In the genomic region with DNA sequence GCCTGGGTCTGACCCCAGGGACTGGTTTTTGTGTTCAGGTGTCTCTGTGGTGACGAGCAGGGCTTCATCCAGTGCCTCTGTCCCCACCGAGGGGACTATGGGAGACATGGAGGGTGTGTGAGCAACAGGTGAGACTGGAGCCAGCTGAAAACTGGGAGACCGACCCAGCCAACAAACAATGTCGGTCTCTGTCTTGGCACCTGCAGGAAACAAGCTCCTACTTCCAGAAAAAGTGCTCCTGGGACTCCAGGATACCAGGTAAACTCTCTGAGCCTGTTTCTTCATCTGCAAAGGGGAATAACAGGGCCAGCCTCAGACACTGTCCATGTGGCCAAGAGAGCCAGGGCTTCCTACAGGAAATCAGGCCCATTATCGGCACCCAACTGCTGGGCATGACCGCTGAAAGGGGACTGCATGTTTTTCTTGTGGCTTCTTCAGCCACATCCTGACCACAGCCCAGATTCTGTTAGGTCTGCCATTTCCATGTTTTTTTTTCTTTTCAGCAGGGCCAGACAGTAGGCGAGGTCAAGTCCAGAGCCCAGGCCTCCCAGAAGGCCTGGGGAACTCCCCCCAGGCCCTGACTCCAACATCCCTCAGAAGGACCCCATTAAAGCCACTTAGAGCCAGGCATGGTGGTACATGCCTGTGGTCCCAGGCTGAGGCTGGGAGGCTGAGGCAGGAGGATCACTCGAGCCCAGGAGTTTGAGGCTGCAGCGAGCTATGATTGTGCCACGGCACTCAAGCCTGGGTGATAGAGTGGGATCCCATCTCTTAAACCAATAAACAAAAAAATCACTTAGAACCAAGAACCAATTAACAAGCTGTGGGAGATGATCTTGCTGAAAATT, we compare ENCODE assay signal across 9 cellular contexts. TPM values are rescaled to one million over a fixed set of nuclear protein-coding genes. Genes with fewer than 3 reads are reported as not detected.
DNase-seq lines count a peak whose midpoint lies in the region; ATAC-seq and TF ChIP-seq lines count a peak whose summit lies in the region.
"Had no signal": no experiment of that assay in that cellular context is flagged by ENCODE, and none has a peak within 500 bp of the region (broad histone marks: within the 10 kb centered on the region; RNA-seq: fewer than 3 reads in every experiment).

No MANE protein-coding gene starts in this region.

- CTCF ChIA-PET in WTC11 (lab: Charles Lee): interaction anchor here (0.6 to 1.4 kb wide), 6 partner anchors 9 to 158 kb away, joined by 3 to 6 read pairs (median 3); a partner anchor contains a TSS

- in situ Hi-C loops in ACHN (cut with HindIII; ENCODE audit: low pct_ligation_motif_present, low pct_unique_long_range_greater_than_20kb, low sequenced_read_pairs): no loop called here

- H3K4me1 ChIP-seq in iPS-18a (ENCODE audit: control insufficient read depth, low read depth, low read length): peaks cover 10% of the 10 kb centered on the region
- peaks cover 20 to 49% (median 41%) of the 10 kb centered on the region in 4 donors for H3K4me1 ChIP-seq in stomach

- peaks cover 32% of the 10 kb centered on the region for H3K4me1 Mint-ChIP-seq in WTC11

- no peak overlapping the region for H3K4me3 ChIP-seq in iPS-18a (ENCODE audit: low read length)
- peak overlapping the region; percentile 37 to 61 (median 48) for H3K4me3 ChIP-seq in stomach

- ATAC-seq in HG03196 (IDR thresholded peaks at IDR 0.05; ENCODE audit: unreplicated experiment): peak; percentile 14
- ATAC-seq in WTC11: no peak
- ATAC-seq in GM19351 (IDR thresholded peaks at IDR 0.05; ENCODE audit: unreplicated experiment): no peak

- H3K27me3 Mint-ChIP-seq in WTC11 (ENCODE audit: low read depth): no peaks in the 10 kb centered on the region

- TF ChIP-seq EP300 in stomach (IDR thresholded peaks at IDR 0.05): no peak

- intact Hi-C loops in stomach (cut with DNase I; ENCODE audit: low total_unique reads): no loop called here

- H3K27me3 ChIP-seq in iPS-18a (ENCODE audit: control insufficient read depth, insufficient read depth, low read length) (no peaks in the 10 kb centered on the region), stomach (peaks cover 0 to 8% (median 0%) of the 10 kb centered on the region in 3 donors)

- H3K36me3 Mint-ChIP-seq in WTC11: 0 out of 2 replicates have a peak, but pooled peaks cover 3% of the 10 kb centered on the region

- no peak for TF ChIP-seq CTCF in WTC11 (IDR thresholded peaks at IDR 0.05)
- TF ChIP-seq CTCF in stomach (IDR thresholded peaks at IDR 0.05): no peak

- POLR2A ChIA-PET in WTC11 (lab: Charles Lee): interaction anchor here (0.9 to 2.2 kb wide), 2 partner anchors 10 to 13 kb away, joined by 3 to 11 read pairs; a partner anchor contains a TSS

- no peak overlapping the region for H3K9ac ChIP-seq in iPS-18a (ENCODE audit: low read length)

- peak overlapping the region; percentile 87 for H3K27ac Mint-ChIP-seq in WTC11

- WGBS in stomach, 5 donors: 67 to 78% (median 70%) methylated on average over 8 to 10 of the region's 10 CpGs

- H3K27ac ChIP-seq in iPS-18a (ENCODE audit: low read length) (peak overlapping the region; percentile 4), stomach (peak overlapping the region; percentile 77 to 91 (median 86))
- H3K27ac ChIP-seq: VCaP had no signal

- H3K9me3 Mint-ChIP-seq in WTC11: no peaks in the 10 kb centered on the region

- H3K36me3 ChIP-seq in iPS-18a (ENCODE audit: control insufficient read depth, low read depth, low read length): no peaks in the 10 kb centered on the region
- peaks cover 0 to 17% (median 10%) of the 10 kb centered on the region in 4 donors for H3K36me3 ChIP-seq in stomach

- H3K9me3 ChIP-seq in iPS-18a (ENCODE audit: control insufficient read depth, low read depth, low read length) (no peaks in the 10 kb centered on the region), stomach (no peaks in the 10 kb centered on the region)

- DNase-seq in WTC11 (ENCODE audit: low spot score) (no peak), stomach (no peak), SIG-M5 (lab: John Stamatoyannopoulos, UW) (no peak), ACHN (no peak)

- peak overlapping the region; percentile 74; the same call in 1 of the 2 replicates for H3K4me3 Mint-ChIP-seq in WTC11

- peak; percentile 47 for TF ChIP-seq POLR2A in GM18526 (IDR thresholded peaks at IDR 0.05; ENCODE audit: extremely low read depth, insufficient read length)
- TF ChIP-seq POLR2A in stomach (IDR thresholded peaks at IDR 0.05): no peak

TF ChIP-seq in WTC11, 78 proteins besides CTCF, POLR2A, EP300 and RAD21:
- TF ChIP-seq EMX1 (CRISPR knock-in tag; IDR thresholded peaks at IDR 0.05): no peak
- TF ChIP-seq, protein P1, sequence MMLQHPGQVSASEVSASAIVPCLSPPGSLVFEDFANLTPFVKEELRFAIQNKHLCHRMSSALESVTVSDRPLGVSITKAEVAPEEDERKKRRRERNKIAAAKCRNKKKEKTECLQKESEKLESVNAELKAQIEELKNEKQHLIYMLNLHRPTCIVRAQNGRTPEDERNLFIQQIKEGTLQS (CRISPR knock-in tag; conservative IDR thresholded peaks at IDR 0.05): no peak
- TF ChIP-seq, protein P2, sequence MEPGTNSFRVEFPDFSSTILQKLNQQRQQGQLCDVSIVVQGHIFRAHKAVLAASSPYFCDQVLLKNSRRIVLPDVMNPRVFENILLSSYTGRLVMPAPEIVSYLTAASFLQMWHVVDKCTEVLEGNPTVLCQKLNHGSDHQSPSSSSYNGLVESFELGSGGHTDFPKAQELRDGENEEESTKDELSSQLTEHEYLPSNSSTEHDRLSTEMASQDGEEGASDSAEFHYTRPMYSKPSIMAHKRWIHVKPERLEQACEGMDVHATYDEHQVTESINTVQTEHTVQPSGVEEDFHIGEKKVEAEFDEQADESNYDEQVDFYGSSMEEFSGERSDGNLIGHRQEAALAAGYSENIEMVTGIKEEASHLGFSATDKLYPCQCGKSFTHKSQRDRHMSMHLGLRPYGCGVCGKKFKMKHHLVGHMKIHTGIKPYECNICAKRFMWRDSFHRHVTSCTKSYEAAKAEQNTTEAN (CRISPR knock-in tag; IDR thresholded peaks at IDR 0.05): no peak
- TF ChIP-seq MYBL2 (CRISPR knock-in tag; IDR thresholded peaks at IDR 0.05): no peak
- no peak for TF ChIP-seq CREM (CRISPR knock-in tag; IDR thresholded peaks at IDR 0.05)
- TF ChIP-seq NFYB (CRISPR knock-in tag; conservative IDR thresholded peaks at IDR 0.05; ENCODE audit: low read depth): no peak
- TF ChIP-seq, protein P3, sequence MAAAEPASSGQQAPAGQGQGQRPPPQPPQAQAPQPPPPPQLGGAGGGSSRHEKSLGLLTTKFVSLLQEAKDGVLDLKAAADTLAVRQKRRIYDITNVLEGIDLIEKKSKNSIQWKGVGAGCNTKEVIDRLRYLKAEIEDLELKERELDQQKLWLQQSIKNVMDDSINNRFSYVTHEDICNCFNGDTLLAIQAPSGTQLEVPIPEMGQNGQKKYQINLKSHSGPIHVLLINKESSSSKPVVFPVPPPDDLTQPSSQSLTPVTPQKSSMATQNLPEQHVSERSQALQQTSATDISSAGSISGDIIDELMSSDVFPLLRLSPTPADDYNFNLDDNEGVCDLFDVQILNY (CRISPR knock-in tag; IDR thresholded peaks at IDR 0.05): no peak
- no peak for TF ChIP-seq ZNF219 (CRISPR knock-in tag; IDR thresholded peaks at IDR 0.05; ENCODE audit: borderline replicate concordance)
- no peak for TF ChIP-seq GTF2I (CRISPR knock-in tag; conservative IDR thresholded peaks at IDR 0.05)
- no peak for TF ChIP-seq MXD4 (CRISPR knock-in tag; IDR thresholded peaks at IDR 0.05; ENCODE audit: borderline replicate concordance)
- no peak for TF ChIP-seq FOXK1 (CRISPR knock-in tag; IDR thresholded peaks at IDR 0.05)
- TF ChIP-seq SMAD3 (CRISPR knock-in tag; IDR thresholded peaks at IDR 0.05; ENCODE audit: borderline replicate concordance): no peak
- no peak for TF ChIP-seq NFATC4 (CRISPR knock-in tag; IDR thresholded peaks at IDR 0.05)
- TF ChIP-seq OVOL2 (CRISPR knock-in tag; IDR thresholded peaks at IDR 0.05; ENCODE audit: borderline replicate concordance): no peak
- TF ChIP-seq NR3C1 (CRISPR knock-in tag; conservative IDR thresholded peaks at IDR 0.05; ENCODE audit: low read depth): no peak
- TF ChIP-seq, protein P4, sequence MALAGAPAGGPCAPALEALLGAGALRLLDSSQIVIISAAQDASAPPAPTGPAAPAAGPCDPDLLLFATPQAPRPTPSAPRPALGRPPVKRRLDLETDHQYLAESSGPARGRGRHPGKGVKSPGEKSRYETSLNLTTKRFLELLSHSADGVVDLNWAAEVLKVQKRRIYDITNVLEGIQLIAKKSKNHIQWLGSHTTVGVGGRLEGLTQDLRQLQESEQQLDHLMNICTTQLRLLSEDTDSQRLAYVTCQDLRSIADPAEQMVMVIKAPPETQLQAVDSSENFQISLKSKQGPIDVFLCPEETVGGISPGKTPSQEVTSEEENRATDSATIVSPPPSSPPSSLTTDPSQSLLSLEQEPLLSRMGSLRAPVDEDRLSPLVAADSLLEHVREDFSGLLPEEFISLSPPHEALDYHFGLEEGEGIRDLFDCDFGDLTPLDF (CRISPR knock-in tag; IDR thresholded peaks at IDR 0.05): no peak
- no peak for TF ChIP-seq RORB (CRISPR knock-in tag; IDR thresholded peaks at IDR 0.05)
- TF ChIP-seq, protein P5, sequence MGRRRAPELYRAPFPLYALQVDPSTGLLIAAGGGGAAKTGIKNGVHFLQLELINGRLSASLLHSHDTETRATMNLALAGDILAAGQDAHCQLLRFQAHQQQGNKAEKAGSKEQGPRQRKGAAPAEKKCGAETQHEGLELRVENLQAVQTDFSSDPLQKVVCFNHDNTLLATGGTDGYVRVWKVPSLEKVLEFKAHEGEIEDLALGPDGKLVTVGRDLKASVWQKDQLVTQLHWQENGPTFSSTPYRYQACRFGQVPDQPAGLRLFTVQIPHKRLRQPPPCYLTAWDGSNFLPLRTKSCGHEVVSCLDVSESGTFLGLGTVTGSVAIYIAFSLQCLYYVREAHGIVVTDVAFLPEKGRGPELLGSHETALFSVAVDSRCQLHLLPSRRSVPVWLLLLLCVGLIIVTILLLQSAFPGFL (CRISPR knock-in tag; IDR thresholded peaks at IDR 0.05; ENCODE audit: borderline replicate concordance): no peak
- TF ChIP-seq ZNF138 (CRISPR knock-in tag; conservative IDR thresholded peaks at IDR 0.05): no peak

RNA-seq across cellular contexts. Expression of a gene that starts 0.8 kb away (rescaled TPM):
- total RNA-seq in WTC11 (2021) (22.8 to 67.7 TPM (median 61.1 TPM) in 3 replicates), stomach (100 to 1,000 TPM in 2 of 5 donors, 10 to 100 TPM in 2, 1 to 10 TPM in 1; 6.4 to 182 (median 38.4) TPM)
- polyA plus RNA-seq in stomach: 10 to 100 TPM; 34.4 to 68.0 (median 59.1) TPM

RNA-seq across cellular contexts. Expression of a gene that starts 12.3 kb away (rescaled TPM):
- total RNA-seq in WTC11 (2021) (0.37 to 0.87 TPM (median 0.76 TPM) in 3 replicates), stomach (not detected)
- polyA plus RNA-seq in stomach: not detected

RNA-seq across cellular contexts. Expression of a gene that starts 13.6 kb away (rescaled TPM):
- 58.7 to 78.6 TPM (median 70.8 TPM) in 3 replicates for total RNA-seq in WTC11 (2021)
- 10 to 100 TPM in 4 of 5 donors, 1 to 10 TPM in 1; 9.9 to 76.3 (median 44.0) TPM for total RNA-seq in stomach
- 10 to 100 TPM; 63.7 to 67.0 (median 66.0) TPM for polyA plus RNA-seq in stomach

RNA-seq across cellular contexts. Expression of a gene that starts 29.1 kb away (rescaled TPM):
- total RNA-seq in WTC11 (2021) (0.11 to 0.27 TPM in 2 of 3 replicates, not detected in the other), stomach (10 to 100 TPM in 4 of 5 donors, 1 to 10 TPM in 1; 5.8 to 62.2 (median 25.0) TPM)
- 10 to 100 TPM; 34.5 to 95.1 (median 48.6) TPM for polyA plus RNA-seq in stomach

RNA-seq across cellular contexts. Expression of a gene that starts 42.2 kb away (rescaled TPM):
- 1.2 to 2.9 TPM (median 2.3 TPM) in 3 replicates for total RNA-seq in WTC11 (2021)
- not detected for total RNA-seq in stomach
- polyA plus RNA-seq in stomach: under 1 TPM in 1 of 3 donors, not detected in 2; 0.20 TPM
